20 cellular contexts compared by ENCODE assay signal in genomic region chr5:10736808-10737207, GRCh38.
"Had no signal": no experiment of that assay in that cellular context is flagged by ENCODE, and none has a peak within 500 bp of the region (broad histone marks: within the 10 kb centered on the region; RNA-seq: fewer than 3 reads in every experiment).

No MANE protein-coding gene starts in this region.

- H3K9me3 ChIP-seq: lower lobe of right lung, sigmoid colon, vagina had no signal

- H3K4me3 Mint-ChIP-seq: activated CD4-positive, alpha-beta T cell treated with anti-CD3 and anti-CD28 coated beads, Interleukin-2, amount 10 ng/mL, durations not matched to agents 7 days and 5 days; activated naive CD8-positive, alpha-beta T cell treated with anti-CD3 and anti-CD28 coated beads for 36 hours; activated T-cell treated with anti-CD3 and anti-CD28 coated beads, Interleukin-2, amount 50 U/mL, for 72 hours; mesothelial cell of epicardium; neural crest cell; T-helper 17 cell had no signal

- H3K27me3 ChIP-seq: brain microvascular endothelial cell, esophagus squamous epithelium, sigmoid colon, spleen, tibial nerve, vagina had no signal

- ATAC-seq: activated T-cell treated with anti-CD3 and anti-CD28 coated beads, Interleukin-2, amount 50 U/mL, for 72 hours; lower lobe of right lung; T-helper 17 cell had no signal

- H3K27ac ChIP-seq: brain microvascular endothelial cell, esophagus squamous epithelium, lower lobe of right lung, sigmoid colon, tibial nerve, vagina had no signal

- H3K27me3 Mint-ChIP-seq: activated CD4-positive, alpha-beta T cell treated with anti-CD3 and anti-CD28 coated beads, Interleukin-2, amount 10 ng/mL, durations not matched to agents 7 days and 5 days; activated naive CD8-positive, alpha-beta T cell treated with anti-CD3 and anti-CD28 coated beads for 36 hours; T-helper 17 cell had no signal

- H3K4me3 ChIP-seq: esophagus squamous epithelium, lower lobe of right lung, sigmoid colon, spleen, tibial nerve, vagina had no signal

- DNase-seq: activated CD4-positive, alpha-beta T cell treated with anti-CD3 and anti-CD28 coated beads, Interleukin-2, amount 10 ng/mL, durations not matched to agents 7 days and 5 days; activated CD4-positive, CD25-positive, alpha-beta regulatory T cell; activated CD8-positive, alpha-beta memory T cell treated with anti-CD3 and anti-CD28 coated beads, Interleukin-2, amount 50 U/mL, for 48 hours; activated gamma-delta T cell treated with Interleukin-2 at 50 U/mL for 16 hours; activated naive CD8-positive, alpha-beta T cell treated with anti-CD3 and anti-CD28 coated beads for 36 hours; activated T-cell treated with anti-CD3 and anti-CD28 coated beads, Interleukin-2, amount 50 U/mL, for 72 hours; amygdala; brain microvascular endothelial cell; cortex of kidney; effector CD8-positive, alpha-beta T cell; esophagus squamous epithelium; kidney glomerular epithelial cell; lower lobe of right lung; sigmoid colon; T-helper 17 cell had no signal

- H3K4me1 Mint-ChIP-seq: activated CD4-positive, alpha-beta T cell treated with anti-CD3 and anti-CD28 coated beads, Interleukin-2, amount 10 ng/mL, durations not matched to agents 7 days and 5 days; neural crest cell had no signal

- H3K4me1 ChIP-seq: tibial nerve had no signal

- H3K27ac Mint-ChIP-seq: activated CD4-positive, alpha-beta T cell treated with anti-CD3 and anti-CD28 coated beads, Interleukin-2, amount 10 ng/mL, durations not matched to agents 7 days and 5 days; activated naive CD8-positive, alpha-beta T cell treated with anti-CD3 and anti-CD28 coated beads for 36 hours; activated T-cell treated with anti-CD3 and anti-CD28 coated beads, Interleukin-2, amount 50 U/mL, for 72 hours; mesothelial cell of epicardium; T-helper 17 cell had no signal

- H3K36me3 ChIP-seq: vagina had no signal
